Comparison of ENCODE assay signal across 25 cellular contexts in genomic region chr19:9608912-9609311, GRCh38. TPM values are rescaled to one million over a fixed set of nuclear protein-coding genes. Genes with fewer than 3 reads are reported as not detected.
DNase-seq lines count a peak whose midpoint lies in the region; ATAC-seq, FAIRE-seq and TF ChIP-seq lines count a peak whose summit lies in the region.
"Had no signal": no experiment of that assay in that cellular context is flagged by ENCODE, and none has a peak within 500 bp of the region (broad histone marks: within the 10 kb centered on the region; RNA-seq: fewer than 3 reads in every experiment).

No MANE protein-coding gene starts in this region.

- H3K4me1 Mint-ChIP-seq in endothelial cell (ENCODE audit: unreplicated experiment) = no peaks in the 10 kb centered on the region
- H3K4me1 Mint-ChIP-seq in activated naive CD8-positive, alpha-beta T cell treated with anti-CD3 and anti-CD28 coated beads, Interleukin-2, amount 50 U/mL, for 24 hours = no peaks in the 10 kb centered on the region
- H3K4me1 Mint-ChIP-seq: B cell; CD14-positive monocyte; CD8-positive, alpha-beta memory T cell; H9 had no signal

- BruUV-seq in HepG2 (replicated peaks; lab: Mats Ljungman, UMichigan) = no TSS peak

- H3K36me3 Mint-ChIP-seq in endothelial cell (ENCODE audit: low read depth, unreplicated experiment) = peaks cover 65% of the 10 kb centered on the region
- peaks cover 75% of the 10 kb centered on the region for H3K36me3 Mint-ChIP-seq in activated naive CD8-positive, alpha-beta T cell treated with anti-CD3 and anti-CD28 coated beads, Interleukin-2, amount 50 U/mL, for 24 hours (ENCODE audit: low read depth)

- no peaks in the 10 kb centered on the region for H3K9me2 ChIP-seq in MM.1S (replicated peaks; ENCODE audit: insufficient read depth, low read length)

- H3K36me3 ChIP-seq in HepG2 (replicated peaks in 1 of 2; ENCODE audit: control insufficient read depth in 1 of 2, insufficient read depth in 2 of 2, low read length in 2 of 2) = peaks cover 10 to 41% of the 10 kb centered on the region in 2 experiments
- peaks cover 0 to 46% (median 37%) of the 10 kb centered on the region in 4 donors for H3K36me3 ChIP-seq in right lobe of liver
- peaks cover 24% of the 10 kb centered on the region for H3K36me3 ChIP-seq in mesendoderm (ENCODE audit: control insufficient read depth, insufficient read depth, low read length)
- H3K36me3 ChIP-seq in MM.1S (replicated peaks; ENCODE audit: insufficient read depth, low read length) = peaks cover 4% of the 10 kb centered on the region; the same call in 1 of the 2 replicates

- no peak for ATAC-seq in HepG2
- no peak for ATAC-seq in right lobe of liver
- ATAC-seq in activated naive CD8-positive, alpha-beta T cell treated with anti-CD3 and anti-CD28 coated beads, Interleukin-2, amount 50 U/mL, for 24 hours = no peak
- ATAC-seq in GM18505 (IDR thresholded peaks at IDR 0.05; ENCODE audit: unreplicated experiment) = no peak
- ATAC-seq: GM12878, HCT116 had no signal

- no peak overlapping the region for H3K27ac ChIP-seq in HepG2 (ENCODE audit: extremely low read length, insufficient read depth, low read length)
- no peak overlapping the region for H3K27ac ChIP-seq in right lobe of liver
- H3K27ac ChIP-seq in mesendoderm (ENCODE audit: low read depth, low read length) = no peak overlapping the region
- H3K27ac ChIP-seq in MM.1S (ENCODE audit: low read length) = no peak overlapping the region
- H3K27ac ChIP-seq: 22Rv1; BLaER1 treated with 17β-estradiol and CSF1 and Interleukin-3, amounts not matched to agents 10 nM and 100 nM had no signal

- POLR2A ChIA-PET in HepG2 (lab: Yijun Ruan, JAX) = no interaction called here

- peaks cover 29% of the 10 kb centered on the region for H3K9me3 Mint-ChIP-seq in endothelial cell (ENCODE audit: unreplicated experiment)
- H3K9me3 Mint-ChIP-seq in activated naive CD8-positive, alpha-beta T cell treated with anti-CD3 and anti-CD28 coated beads, Interleukin-2, amount 50 U/mL, for 24 hours = peaks cover 55% of the 10 kb centered on the region

- no peak overlapping the region for H3K4me3 ChIP-seq in HepG2 (replicated peaks in 1 of 3; ENCODE audit: insufficient read depth in 1 of 3, low read depth in 2 of 3, low read length in 3 of 3)
- no peak overlapping the region for H3K4me3 ChIP-seq in right lobe of liver
- H3K4me3 ChIP-seq in mesendoderm (ENCODE audit: low read length) = no peak overlapping the region
- H3K4me3 ChIP-seq in MM.1S (ENCODE audit: low read length) = no peak overlapping the region
- H3K4me3 ChIP-seq: GM12878 had no signal

- peak overlapping the region; percentile 70 for H3K4me3 Mint-ChIP-seq in endothelial cell (ENCODE audit: unreplicated experiment)
- no peak overlapping the region for H3K4me3 Mint-ChIP-seq in activated naive CD8-positive, alpha-beta T cell treated with anti-CD3 and anti-CD28 coated beads, Interleukin-2, amount 50 U/mL, for 24 hours
- H3K4me3 Mint-ChIP-seq: B cell; CD14-positive monocyte; CD4-positive, alpha-beta T cell; H9 had no signal

- intact Hi-C loops in HepG2 (cut with micrococcal nuclease; ENCODE audit: unreplicated experiment) = no loop called here
- intact Hi-C loops in right lobe of liver (cut with DNase I) = no loop called here

- no peak overlapping the region for H3K27ac Mint-ChIP-seq in endothelial cell (ENCODE audit: unreplicated experiment)
- H3K27ac Mint-ChIP-seq in activated naive CD8-positive, alpha-beta T cell treated with anti-CD3 and anti-CD28 coated beads, Interleukin-2, amount 50 U/mL, for 24 hours = no peak overlapping the region
- H3K27ac Mint-ChIP-seq: B cell; CD4-positive, alpha-beta T cell; CD8-positive, alpha-beta memory T cell; H9 had no signal

- H3K18ac ChIP-seq in mesendoderm (ENCODE audit: low read length) = no peak overlapping the region

- H2AK5ac ChIP-seq in mesendoderm (ENCODE audit: low read length) = no peak overlapping the region

- H4K8ac ChIP-seq in mesendoderm (ENCODE audit: low read depth, low read length) = no peak overlapping the region

- H3K27me3 ChIP-seq in HepG2 (ENCODE audit: control insufficient read depth in 1 of 2, insufficient read depth in 2 of 2, low read length in 2 of 2) (no peaks in the 10 kb centered on the region), right lobe of liver (no peaks in the 10 kb centered on the region), mesendoderm (ENCODE audit: insufficient read depth, low read length, poor library complexity) (no peaks in the 10 kb centered on the region), MM.1S (replicated peaks; ENCODE audit: insufficient read depth, low read length) (no peaks in the 10 kb centered on the region)
- H3K27me3 ChIP-seq: BLaER1 treated with 17β-estradiol and CSF1 and Interleukin-3, amounts not matched to agents 10 nM and 100 nM had no signal

- in situ Hi-C loops in HepG2 (cut with HindIII; ENCODE audit: extremely low pct_ligation_motif_present, low pct_unique_long_range_greater_than_20kb) = no loop called here

- H3K79me2 ChIP-seq in HepG2 (ENCODE audit: insufficient read depth, low read length) = no peaks in the 10 kb centered on the region
- no peaks in the 10 kb centered on the region for H3K79me2 ChIP-seq in mesendoderm (ENCODE audit: control insufficient read depth, insufficient read depth, low read length)
- H3K79me2 ChIP-seq in MM.1S (ENCODE audit: low read length) = no peaks in the 10 kb centered on the region

- H2BK120ac ChIP-seq in mesendoderm (ENCODE audit: low read depth, low read length) = no peak overlapping the region

- H3F3A ChIP-seq in MM.1S (ENCODE audit: insufficient read depth, low read length) = no peaks in the 10 kb centered on the region

- no peaks in the 10 kb centered on the region for H3K27me3 Mint-ChIP-seq in endothelial cell (ENCODE audit: unreplicated experiment)
- H3K27me3 Mint-ChIP-seq in activated naive CD8-positive, alpha-beta T cell treated with anti-CD3 and anti-CD28 coated beads, Interleukin-2, amount 50 U/mL, for 24 hours = no peaks in the 10 kb centered on the region
- H3K27me3 Mint-ChIP-seq: B cell; CD4-positive, alpha-beta T cell; CD8-positive, alpha-beta memory T cell had no signal

- WGBS in HepG2 (ENCODE audit: low lambda C conversion rate) = 87% methylated on average over 2 of the region's 5 CpGs
- 97% methylated on average over 4 of the region's 5 CpGs for WGBS in right lobe of liver (ENCODE audit: insufficient coverage, low coverage, low lambda C conversion rate, missing lambda C conversion rate)
- no CpG with 5 or more reads among the region's 5 CpGs for WGBS in mesendoderm (ENCODE audit: extremely low coverage, insufficient coverage, low lambda C conversion rate)

- FAIRE-seq in HepG2 (lab: Jason Lieb, UNC) = no peak
- FAIRE-seq: A204.1, D721Med, GM12878, GM18507 had no signal

- TF ChIP-seq CTCF in HepG2 (CRISPR knock-in tag; IDR thresholded peaks at IDR 0.05) (no peak), right lobe of liver (IDR thresholded peaks at IDR 0.05) (no peak), endothelial cell (IDR thresholded peaks at IDR 0.05; ENCODE audit: unreplicated experiment) (no peak), MM.1S (IDR thresholded peaks at IDR 0.05; ENCODE audit: low read length) (no peak)

- no peaks in the 10 kb centered on the region for H3K9me3 ChIP-seq in HepG2 (ENCODE audit: low read length)
- peaks cover 3 to 31% (median 18%) of the 10 kb centered on the region in 4 donors for H3K9me3 ChIP-seq in right lobe of liver
- H3K9me3 ChIP-seq in MM.1S (replicated peaks; ENCODE audit: insufficient read depth, low read length) = no peaks in the 10 kb centered on the region

- no peak overlapping the region for H3K4ac ChIP-seq in mesendoderm (ENCODE audit: low read depth, low read length)

- H3K4me1 ChIP-seq in HepG2 (ENCODE audit: insufficient read depth, low read length) (no peaks in the 10 kb centered on the region), right lobe of liver (no peaks in the 10 kb centered on the region), mesendoderm (ENCODE audit: control insufficient read depth, low read depth, low read length) (no peaks in the 10 kb centered on the region), MM.1S (ENCODE audit: low read length) (no peaks in the 10 kb centered on the region)
- H3K4me1 ChIP-seq: BLaER1 treated with 17β-estradiol and CSF1 and Interleukin-3, amounts not matched to agents 10 nM and 100 nM had no signal

- TF ChIP-seq POLR2A in HepG2 (IDR thresholded peaks at IDR 0.05; ENCODE audit: insufficient read depth in 1 of 2, low read depth in 2 of 2, low read length in 2 of 2) (no peak), right lobe of liver (IDR thresholded peaks at IDR 0.05) (no peak), GM18505 (IDR thresholded peaks at IDR 0.05; ENCODE audit: borderline replicate concordance, extremely low read depth, insufficient read depth, insufficient read length) (no peak)

- DNase-seq in HepG2 (ENCODE audit: low spot score) (no peak), right lobe of liver (no peak), endothelial cell (ENCODE audit: low spot score) (no peak), mesendoderm (peak; percentile 17), MM.1S (no peak)
- DNase-seq in activated naive CD8-positive, alpha-beta T cell treated with anti-CD3 and anti-CD28 coated beads, Interleukin-2, amount 50 U/mL, for 24 hours = no peak
- DNase-seq in activated CD4-positive, alpha-beta T cell treated with anti-CD3 and anti-CD28 coated beads for 4 hours = no peak
- DNase-seq: CD4-positive, alpha-beta T cell; CD8-positive, alpha-beta memory T cell; DMS 273 treated with DMSO at 0.1 percent for 48 hours; DMS79; EL; GDM1; GOT3; H9 had no signal

- no peak overlapping the region for H3K23ac ChIP-seq in mesendoderm (ENCODE audit: low read length)

- H4K5ac ChIP-seq in mesendoderm (ENCODE audit: low read length) = no peak overlapping the region

- no peak overlapping the region for H2BK15ac ChIP-seq in mesendoderm (replicated peaks; ENCODE audit: low read depth)

- no peak overlapping the region for H2AFZ ChIP-seq in HepG2 (ENCODE audit: low read length)
- no peak overlapping the region for H2AFZ ChIP-seq in MM.1S (ENCODE audit: low read length)

- no peak for TF ChIP-seq RAD21 in HepG2 (CRISPR knock-in tag; IDR thresholded peaks at IDR 0.05)

- CTCF ChIA-PET in HepG2 (lab: Yijun Ruan, JAX; ENCODE audit: low intra/inter-chr PET ratio, low total read pairs) = no interaction called here

- H3K9ac ChIP-seq in HepG2 (ENCODE audit: insufficient read depth, low read depth, low read length) (no peak overlapping the region), mesendoderm (ENCODE audit: low read length) (no peak overlapping the region), MM.1S (ENCODE audit: low read length) (no peak overlapping the region)
- H3K9ac ChIP-seq: BLaER1 treated with 17β-estradiol and CSF1 and Interleukin-3, amounts not matched to agents 10 nM and 100 nM had no signal

- H3K79me1 ChIP-seq in mesendoderm (ENCODE audit: low read length) = no peaks in the 10 kb centered on the region

- no peak for TF ChIP-seq EP300 in HepG2 (IDR thresholded peaks at IDR 0.05; ENCODE audit: low read depth in 2 of 2, low read length in 2 of 2)
- TF ChIP-seq EP300 in HepG2 (CRISPR knock-in tag; IDR thresholded peaks at IDR 0.05; ENCODE audit: borderline replicate concordance) = no peak

- no peak overlapping the region for H2BK5ac ChIP-seq in mesendoderm (ENCODE audit: low read length)

- no peak overlapping the region for H3K56ac ChIP-seq in mesendoderm (ENCODE audit: low read length)

- no peak overlapping the region for H3K4me2 ChIP-seq in HepG2 (ENCODE audit: low read depth, low read length)
- no peak overlapping the region for H3K4me2 ChIP-seq in mesendoderm (ENCODE audit: low read length)
- no peak overlapping the region for H3K4me2 ChIP-seq in MM.1S (ENCODE audit: low read depth, low read length)
- H3K4me2 ChIP-seq: BLaER1 treated with 17β-estradiol and CSF1 and Interleukin-3, amounts not matched to agents 10 nM and 100 nM had no signal

- H4K20me1 ChIP-seq in HepG2 (ENCODE audit: insufficient read depth, low read length) (no peaks in the 10 kb centered on the region), MM.1S (ENCODE audit: insufficient read depth, low read length) (no peaks in the 10 kb centered on the region)
- H4K20me1 ChIP-seq: BLaER1 treated with 17β-estradiol and CSF1 and Interleukin-3, amounts not matched to agents 10 nM and 100 nM had no signal

RNA-seq across cellular contexts. Expression of gene ZNF561, which starts 12.1 kb away (rescaled TPM):
- total RNA-seq in HepG2 (2016; rRNA removed; fragmentation: Illumina TruSeq; extraction: Trizol) (35.1 and 54.3 TPM in 2 replicates), right lobe of liver (10 to 100 TPM; 11.4 to 19.4 (median 14.2) TPM), endothelial cell (ENCODE audit: unreplicated experiment) (62.5 TPM)
- 15.7 and 17.1 TPM in 2 replicates for total RNA-seq in HepG2 (2016; cell fraction: cytosol; rRNA removed; fragmentation: Illumina TruSeq; extraction: Trizol; ENCODE audit: low read depth)
- 36.8 and 56.1 TPM in 2 replicates for total RNA-seq in HepG2 (2016; cell fraction: insoluble cytoplasmic fraction; rRNA removed; fragmentation: Illumina TruSeq; extraction: Trizol)
- 31.5 and 34.6 TPM in 2 replicates for total RNA-seq in HepG2 (2016; cell fraction: membrane; rRNA removed; fragmentation: Illumina TruSeq; extraction: Trizol)
- 36.2 and 46.5 TPM in 2 replicates for total RNA-seq in HepG2 (2016; cell fraction: nucleus; rRNA removed; fragmentation: Illumina TruSeq; extraction: Trizol)
- 19.8 and 23.1 TPM in 2 replicates for polyA plus RNA-seq in HepG2 (2011; rRNA removed)
- polyA plus RNA-seq in HepG2 (2011; cell fraction: cytosol; rRNA removed) = 11.0 and 15.3 TPM in 2 replicates
- polyA plus RNA-seq in HepG2 (2011; cell fraction: nucleus; rRNA removed) = 17.3 and 18.5 TPM in 2 replicates
- polyA plus RNA-seq in HepG2 (2012) = 16.3 and 20.9 TPM in 2 replicates
- polyA plus RNA-seq in HepG2 (2016; cell fraction: cytosol; fragmentation: Illumina TruSeq; extraction: Trizol; ENCODE audit: low read depth) = 4.6 and 5.8 TPM in 2 replicates
- polyA plus RNA-seq in HepG2 (2016; cell fraction: insoluble cytoplasmic fraction; fragmentation: Illumina TruSeq; extraction: Trizol; ENCODE audit: low read depth) = 37.5 and 37.6 TPM in 2 replicates
- 11.1 and 12.1 TPM in 2 replicates for polyA plus RNA-seq in HepG2 (2016; cell fraction: membrane; fragmentation: Illumina TruSeq; extraction: Trizol; ENCODE audit: low read depth)
- polyA plus RNA-seq in HepG2 (2016; cell fraction: nucleus; fragmentation: Illumina TruSeq; extraction: Trizol; ENCODE audit: insufficient read depth, low read depth) = 51.5 and 51.9 TPM in 2 replicates
- 43.4 and 63.9 TPM in 2 replicates for polyA minus RNA-seq in HepG2 (2011; rRNA and poly(A)+ RNA removed; ENCODE audit: low replicate concordance)
- 18.8 and 22.0 TPM in 2 replicates for polyA minus RNA-seq in HepG2 (2011; cell fraction: cytosol; rRNA and poly(A)+ RNA removed)
- polyA minus RNA-seq in HepG2 (2011; cell fraction: nucleus; rRNA and poly(A)+ RNA removed) = 57.2 and 73.4 TPM in 2 replicates
- 33.8 TPM for polyA plus RNA-seq in mesendoderm (2013, experiment 1 of 2)
- polyA plus RNA-seq in mesendoderm (2013, experiment 2 of 2) = 30.5 TPM

RNA-seq across cellular contexts. Expression of gene ZNF121, which starts 24.6 kb away (rescaled TPM):
- total RNA-seq in HepG2 (2016; rRNA removed; fragmentation: Illumina TruSeq; extraction: Trizol) (56.3 and 78.4 TPM in 2 replicates), right lobe of liver (10 to 100 TPM; 11.5 to 15.2 (median 12.4) TPM), endothelial cell (ENCODE audit: unreplicated experiment) (52.1 TPM)
- 36.0 and 37.2 TPM in 2 replicates for total RNA-seq in HepG2 (2016; cell fraction: cytosol; rRNA removed; fragmentation: Illumina TruSeq; extraction: Trizol; ENCODE audit: low read depth)
- total RNA-seq in HepG2 (2016; cell fraction: insoluble cytoplasmic fraction; rRNA removed; fragmentation: Illumina TruSeq; extraction: Trizol) = 52.9 and 76.9 TPM in 2 replicates
- 33.2 and 40.8 TPM in 2 replicates for total RNA-seq in HepG2 (2016; cell fraction: membrane; rRNA removed; fragmentation: Illumina TruSeq; extraction: Trizol)
- 42.2 and 54.0 TPM in 2 replicates for total RNA-seq in HepG2 (2016; cell fraction: nucleus; rRNA removed; fragmentation: Illumina TruSeq; extraction: Trizol)
- 7.8 and 9.3 TPM in 2 replicates for polyA plus RNA-seq in HepG2 (2011; rRNA removed)
- 2.3 and 4.6 TPM in 2 replicates for polyA plus RNA-seq in HepG2 (2011; cell fraction: cytosol; rRNA removed)
- polyA plus RNA-seq in HepG2 (2011; cell fraction: nucleus; rRNA removed) = 7.6 and 13.1 TPM in 2 replicates
- polyA plus RNA-seq in HepG2 (2012) = 12.0 and 12.6 TPM in 2 replicates
- polyA plus RNA-seq in HepG2 (2016; cell fraction: cytosol; fragmentation: Illumina TruSeq; extraction: Trizol; ENCODE audit: low read depth) = 1.3 and 1.9 TPM in 2 replicates
- 11.0 and 11.4 TPM in 2 replicates for polyA plus RNA-seq in HepG2 (2016; cell fraction: insoluble cytoplasmic fraction; fragmentation: Illumina TruSeq; extraction: Trizol; ENCODE audit: low read depth)
- 2.8 and 3.3 TPM in 2 replicates for polyA plus RNA-seq in HepG2 (2016; cell fraction: membrane; fragmentation: Illumina TruSeq; extraction: Trizol; ENCODE audit: low read depth)
- 38.0 and 38.9 TPM in 2 replicates for polyA plus RNA-seq in HepG2 (2016; cell fraction: nucleus; fragmentation: Illumina TruSeq; extraction: Trizol; ENCODE audit: insufficient read depth, low read depth)
- polyA minus RNA-seq in HepG2 (2011; rRNA and poly(A)+ RNA removed; ENCODE audit: low replicate concordance) = 11.0 and 19.0 TPM in 2 replicates
- polyA minus RNA-seq in HepG2 (2011; cell fraction: cytosol; rRNA and poly(A)+ RNA removed) = 22.7 and 28.7 TPM in 2 replicates
- polyA minus RNA-seq in HepG2 (2011; cell fraction: nucleus; rRNA and poly(A)+ RNA removed) = 21.2 and 33.4 TPM in 2 replicates
- polyA plus RNA-seq in mesendoderm (2013, experiment 1 of 2) = 56.1 TPM
- 53.7 TPM for polyA plus RNA-seq in mesendoderm (2013, experiment 2 of 2)
